In genomic region chr2:46988733-46989481, GRCh38 we compare ENCODE assay signal across 10 cellular contexts. TPM values are rescaled to one million over a fixed set of nuclear protein-coding genes. Genes with fewer than 3 reads are reported as not detected.
DNase-seq lines count a peak whose midpoint lies in the region; ATAC-seq and TF ChIP-seq lines count a peak whose summit lies in the region.
"Had no signal": no experiment of that assay in that cellular context is flagged by ENCODE, and none has a peak within 500 bp of the region (broad histone marks: within the 10 kb centered on the region; RNA-seq: fewer than 3 reads in every experiment).

No MANE protein-coding gene starts in this region.

- no peaks in the 10 kb centered on the region for H3K9me3 Mint-ChIP-seq in activated naive CD4-positive, alpha-beta T cell treated with anti-CD3 and anti-CD28 coated beads for 36 hours
- H3K9me3 Mint-ChIP-seq: IgD-negative memory B cell; stimulated activated naive CD8-positive, alpha-beta T cell treated with anti-CD3 and anti-CD28 coated beads, Interleukin-15, Interleukin-2, amounts not matched to agents 100 ng/mL and 50 ng/mL, for 24 hours had no signal

- no peak overlapping the region for H3K4me3 Mint-ChIP-seq in activated naive CD4-positive, alpha-beta T cell treated with anti-CD3 and anti-CD28 coated beads for 36 hours
- H3K4me3 Mint-ChIP-seq: stimulated activated naive CD8-positive, alpha-beta T cell treated with anti-CD3 and anti-CD28 coated beads, Interleukin-15, Interleukin-2, amounts not matched to agents 100 ng/mL and 50 ng/mL, for 24 hours had no signal

- POLR2A ChIA-PET in GM10248 (lab: Yijun Ruan, JAX): no interaction called here

- H3K4me3 ChIP-seq in body of pancreas: no peak overlapping the region
- H3K4me3 ChIP-seq in kidney epithelial cell (ENCODE audit: low read depth, low read length): no peak overlapping the region
- H3K4me3 ChIP-seq in subcutaneous abdominal adipose tissue (ENCODE audit: low read depth in 1 of 5, low read length in 5 of 5): no peak overlapping the region

- peak in 1 of 3 donors; percentile 10 for TF ChIP-seq POLR2A in body of pancreas (IDR thresholded peaks at IDR 0.05)

- H3K27ac ChIP-seq in body of pancreas: peak overlapping the region in 3 of 4 donors; percentile 68 to 76 (median 71)
- H3K27ac ChIP-seq in subcutaneous abdominal adipose tissue (ENCODE audit: low read depth, low read length): peak overlapping the region; percentile 87

- no peak overlapping the region for H3K27ac Mint-ChIP-seq in activated naive CD4-positive, alpha-beta T cell treated with anti-CD3 and anti-CD28 coated beads for 36 hours
- H3K27ac Mint-ChIP-seq: stimulated activated naive CD8-positive, alpha-beta T cell treated with anti-CD3 and anti-CD28 coated beads, Interleukin-15, Interleukin-2, amounts not matched to agents 100 ng/mL and 50 ng/mL, for 24 hours had no signal

- no peaks in the 10 kb centered on the region for H3K27me3 Mint-ChIP-seq in activated naive CD4-positive, alpha-beta T cell treated with anti-CD3 and anti-CD28 coated beads for 36 hours (ENCODE audit: low read depth)
- H3K27me3 Mint-ChIP-seq: IgD-negative memory B cell; stimulated activated naive CD8-positive, alpha-beta T cell treated with anti-CD3 and anti-CD28 coated beads, Interleukin-15, Interleukin-2, amounts not matched to agents 100 ng/mL and 50 ng/mL, for 24 hours had no signal

- H3K4me1 ChIP-seq in body of pancreas: peaks cover 63% of the 10 kb centered on the region
- peaks cover 28 to 83% (median 79%) of the 10 kb centered on the region in 5 donors for H3K4me1 ChIP-seq in subcutaneous abdominal adipose tissue (ENCODE audit: control insufficient read depth in 5 of 5, insufficient read depth in 5 of 5, low read length in 5 of 5)

- H3K4me1 Mint-ChIP-seq in activated naive CD4-positive, alpha-beta T cell treated with anti-CD3 and anti-CD28 coated beads for 36 hours (ENCODE audit: low read depth): peaks cover 33% of the 10 kb centered on the region

- WGBS in body of pancreas, 2 donors: 42 to 45% methylated on average over 10 of the region's 10 CpGs

- ATAC-seq in body of pancreas (peak; percentile 51), GM18861 (IDR thresholded peaks at IDR 0.05; ENCODE audit: unreplicated experiment) (no peak)

- H3K36me3 ChIP-seq in body of pancreas (replicated peaks in 1 of 2; ENCODE audit: insufficient read depth in 1 of 2, low read depth in 2 of 2): no peaks in the 10 kb centered on the region
- no peaks in the 10 kb centered on the region for H3K36me3 ChIP-seq in kidney epithelial cell (ENCODE audit: control insufficient read depth, insufficient read depth, low read length)
- H3K36me3 ChIP-seq in subcutaneous abdominal adipose tissue (ENCODE audit: control insufficient read depth in 5 of 5, insufficient read depth in 5 of 5, low read length in 5 of 5): peaks cover 0 to 48% (median 16%) of the 10 kb centered on the region in 5 donors

- CTCF ChIA-PET in activated naive CD4-positive, alpha-beta T cell treated with anti-CD3 and anti-CD28 coated beads for 36 hours (lab: Charles Lee): interaction anchor here (0.8 to 2.1 kb wide), 7 partner anchors 11 to 334 kb away, joined by 3 to 16 read pairs (median 3); no protein-coding TSS in a partner anchor
- CTCF ChIA-PET in GM10248 (lab: Yijun Ruan, JAX): interaction anchor here (1.1 to 1.4 kb wide), 3 partner anchors 58 to 283 kb away, joined by 3 to 6 read pairs (median 4); no protein-coding TSS in a partner anchor

- intact Hi-C loops in body of pancreas (cut with DNase I): no loop called here
- intact Hi-C loops in activated naive CD4-positive, alpha-beta T cell treated with anti-CD3 and anti-CD28 coated beads for 36 hours (cut with micrococcal nuclease): no loop called here

- H3K9ac ChIP-seq in subcutaneous abdominal adipose tissue (ENCODE audit: low read length in 5 of 5): peak overlapping the region in 3 of 5 donors; percentile 10 to 57 (median 28)

- H3K9me3 ChIP-seq in body of pancreas (no peaks in the 10 kb centered on the region), subcutaneous abdominal adipose tissue (ENCODE audit: control insufficient read depth in 5 of 5, low read length in 5 of 5) (no peaks in the 10 kb centered on the region)

- peak; percentile 55 for DNase-seq in NCI-H1694 treated with DMSO at 0.1 percent for 48 hours (lab: John Stamatoyannopoulos, UW)
- peak in 3 of 4 donors; percentile 49 to 61 (median 55) for DNase-seq in body of pancreas
- DNase-seq in kidney epithelial cell (ENCODE audit: low read depth): no peak
- DNase-seq in MV-4-11 (lab: John Stamatoyannopoulos, UW): no peak
- no peak for DNase-seq in activated naive CD4-positive, alpha-beta T cell treated with anti-CD3 and anti-CD28 coated beads for 36 hours
- no peak for DNase-seq in GM10248 (ENCODE audit: extremely low spot score)

- H3K36me3 Mint-ChIP-seq in activated naive CD4-positive, alpha-beta T cell treated with anti-CD3 and anti-CD28 coated beads for 36 hours (ENCODE audit: low read depth): peaks cover 16% of the 10 kb centered on the region
- H3K36me3 Mint-ChIP-seq: IgD-negative memory B cell had no signal

- H3K27me3 ChIP-seq in body of pancreas: no peaks in the 10 kb centered on the region
- no peaks in the 10 kb centered on the region for H3K27me3 ChIP-seq in kidney epithelial cell (ENCODE audit: control insufficient read depth, insufficient read depth, low read length)
- H3K27me3 ChIP-seq in subcutaneous abdominal adipose tissue (ENCODE audit: control insufficient read depth in 5 of 5, insufficient read depth in 4 of 5, low read length in 5 of 5): no peaks in the 10 kb centered on the region

- TF ChIP-seq CTCF in body of pancreas (IDR thresholded peaks at IDR 0.05) (peak in 3 of 7 experiments; percentile 4 to 25 (median 7)), kidney epithelial cell (IDR thresholded peaks at IDR 0.05; ENCODE audit: insufficient read depth, low read length, poor library complexity, severe bottlenecking) (peak; percentile 12), GM10248 (IDR thresholded peaks at IDR 0.05; ENCODE audit: control extremely low read depth, extremely low read depth, low read depth, missing control alignments) (no peak)

RNA-seq across cellular contexts. Expression of gene TTC7A, which starts 47.9 kb away (rescaled TPM):
- 10 to 100 TPM; 33.5 to 51.7 TPM for total RNA-seq in body of pancreas
- total RNA-seq in kidney epithelial cell: 20.5 and 22.1 TPM in 2 replicates
- total RNA-seq in activated naive CD4-positive, alpha-beta T cell treated with anti-CD3 and anti-CD28 coated beads for 36 hours: 10 to 100 TPM; 53.1 to 56.7 TPM

Comparison
In these comparisons a context has a peak if more than half of its experiments do, and no peak if none do; other contexts are left out.
1. DNase-seq: peak in NCI-H1694 treated with DMSO at 0.1 percent for 48 hours (single experiment) and body of pancreas (3 of 4); none in kidney epithelial cell (single experiment), MV-4-11 (single experiment), activated naive CD4-positive, alpha-beta T cell treated with anti-CD3 and anti-CD28 coated beads for 36 hours (single experiment) and GM10248 (single experiment).